9 cellular contexts compared by ENCODE assay signal in the genomic region with DNA sequence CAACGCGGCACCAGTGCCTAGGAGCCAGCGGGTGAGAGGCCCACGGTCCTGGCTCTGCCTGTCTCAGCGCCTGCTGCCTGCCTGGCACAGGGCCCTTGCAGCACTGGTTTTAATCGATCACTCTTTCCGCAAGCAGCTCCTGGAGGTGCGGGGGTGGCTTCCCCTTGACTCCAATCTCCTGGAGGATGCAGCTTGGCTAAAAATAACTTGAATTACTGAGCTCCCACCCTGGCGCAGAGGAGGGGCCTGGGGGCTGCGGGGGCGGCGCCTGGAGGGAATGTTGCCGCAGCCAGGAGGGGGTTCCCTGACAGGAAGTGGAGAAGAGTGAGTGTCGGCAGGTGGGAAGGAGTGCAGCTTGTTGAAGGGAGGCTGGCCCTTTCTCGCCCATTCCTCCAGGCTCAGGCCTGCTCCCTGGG. TPM values are rescaled to one million over a fixed set of nuclear protein-coding genes. Genes with fewer than 3 reads are reported as not detected.
DNase-seq lines count a peak whose midpoint lies in the region; ATAC-seq and TF ChIP-seq lines count a peak whose summit lies in the region.
"Had no signal": no experiment of that assay in that cellular context is flagged by ENCODE, and none has a peak within 500 bp of the region (broad histone marks: within the 10 kb centered on the region; RNA-seq: fewer than 3 reads in every experiment).

No MANE protein-coding gene starts in this region.

- H3K4me1 ChIP-seq in OCI-LY3 (ENCODE audit: low read length): peaks cover 13% of the 10 kb centered on the region

- peaks cover 34% of the 10 kb centered on the region for H3K27me3 ChIP-seq in OCI-LY3 (ENCODE audit: low read depth, low read length)

- no peaks in the 10 kb centered on the region for H3K79me2 ChIP-seq in OCI-LY3 (ENCODE audit: low read length)

- H2AFZ ChIP-seq in OCI-LY3 (ENCODE audit: low read depth, low read length): no peak overlapping the region

- peak overlapping the region; percentile 14; the same call in 1 of the 2 replicates for H3K4me2 ChIP-seq in OCI-LY3 (ENCODE audit: low read length)

- DNase-seq in EL: peak; percentile 68
- DNase-seq in fibroblast of pulmonary artery (ENCODE audit: low read depth): peak; percentile 61
- DNase-seq in omental fat pad (ENCODE audit: low spot score): no peak
- no peak for DNase-seq in activated naive CD4-positive, alpha-beta T cell treated with Interleukin-2 at 50 U/mL for 16 hours
- no peak for DNase-seq in activated T-cell treated with anti-CD3 and anti-CD28 coated beads, Interleukin-2, amount 50 U/mL, for 48 hours
- no peak for DNase-seq in activated CD4-positive, alpha-beta T cell treated with anti-CD3 and anti-CD28 coated beads, Interleukin-2, amount 50 U/mL, for 48 hours
- no peak for DNase-seq in NOMO-1 treated with dmso at 0.1 percent for 144 hours (lab: John Stamatoyannopoulos, UW; ENCODE audit: unreplicated experiment)

- no peak overlapping the region for H3K27ac ChIP-seq in OCI-LY3 (ENCODE audit: low read length)

- TF ChIP-seq CTCF in OCI-LY3 (IDR thresholded peaks at IDR 0.05; ENCODE audit: low read depth, low read length) (no peak), fibroblast of pulmonary artery (IDR thresholded peaks at IDR 0.05; ENCODE audit: low read length, missing control alignments) (no peak), omental fat pad (IDR thresholded peaks at IDR 0.05) (no peak)

- H3K9ac ChIP-seq in OCI-LY3 (ENCODE audit: low read length): no peak overlapping the region

- H3K9me3 ChIP-seq in OCI-LY3 (ENCODE audit: insufficient read depth, low read length): no peaks in the 10 kb centered on the region

- no peak overlapping the region for H3K4me3 ChIP-seq in OCI-LY3 (ENCODE audit: low read length)
- H3K4me3 ChIP-seq in fibroblast of pulmonary artery (replicated peaks; ENCODE audit: low read depth, low read length): no peak overlapping the region
- H3K4me3 ChIP-seq: coronary artery had no signal

- ATAC-seq in omental fat pad (ENCODE audit: low FRiP score): peak; percentile 76

- H3K36me3 ChIP-seq in OCI-LY3 (replicated peaks; ENCODE audit: low read depth, low read length): no peaks in the 10 kb centered on the region

- H4K20me1 ChIP-seq in OCI-LY3 (ENCODE audit: insufficient read depth, low read length): no peaks in the 10 kb centered on the region

RNA-seq across cellular contexts. Expression of gene RPL29, which starts 9.9 kb away (rescaled TPM):
- total RNA-seq in omental fat pad: 1,000 to 10,000 TPM; 1,723 to 2,189 (median 1,972) TPM

RNA-seq across cellular contexts. Expression of gene ACY1, which starts 22.2 kb away (rescaled TPM):
- total RNA-seq in omental fat pad: 10 to 100 TPM; 34.0 to 57.7 (median 52.1) TPM

RNA-seq across cellular contexts. Expression of gene ABHD14A, which starts 30.7 kb away (rescaled TPM):
- 10 to 100 TPM; 19.0 to 53.4 (median 24.5) TPM for total RNA-seq in omental fat pad

RNA-seq across cellular contexts. Expression of gene ABHD14B, which starts 31.7 kb away (rescaled TPM):
- 10 to 100 TPM; 57.3 to 87.1 (median 80.9) TPM for total RNA-seq in omental fat pad

RNA-seq across cellular contexts. Expression of gene PCBP4, which starts 38.3 kb away (rescaled TPM):
- 10 to 100 TPM; 21.4 to 84.0 (median 23.4) TPM for total RNA-seq in omental fat pad

Comparison
In these comparisons a context has a peak if more than half of its experiments do, and no peak if none do; other contexts are left out.
1. DNase-seq: peak in EL (single experiment) and fibroblast of pulmonary artery (single experiment); none in omental fat pad (single experiment), activated naive CD4-positive, alpha-beta T cell treated with Interleukin-2 at 50 U/mL for 16 hours (single experiment), activated T-cell treated with anti-CD3 and anti-CD28 coated beads, Interleukin-2, amount 50 U/mL, for 48 hours (0 of 2), activated CD4-positive, alpha-beta T cell treated with anti-CD3 and anti-CD28 coated beads, Interleukin-2, amount 50 U/mL, for 48 hours (0 of 2) and NOMO-1 treated with dmso at 0.1 percent for 144 hours (single experiment).